ENCODE assay signal across 18 cellular contexts in the genomic region with DNA sequence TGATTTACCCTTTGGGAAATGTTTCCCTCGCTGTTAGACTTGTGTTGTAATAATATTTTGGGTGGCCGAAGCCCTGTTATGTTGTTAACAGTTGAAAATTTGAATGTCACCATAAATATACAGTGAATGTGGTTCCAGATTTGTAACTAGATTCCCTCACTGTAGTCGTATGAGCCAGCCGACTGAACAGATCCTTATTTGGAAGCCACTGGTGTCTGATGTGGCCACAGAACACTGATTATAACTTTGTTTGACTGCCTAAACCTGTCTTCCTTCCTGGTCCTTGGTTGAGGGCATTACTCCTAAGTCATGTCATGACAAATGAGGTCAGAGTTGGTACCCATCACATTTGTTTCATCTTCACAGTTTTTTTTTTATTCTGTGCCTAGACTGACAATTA. TPM values are rescaled to one million over a fixed set of nuclear protein-coding genes. Genes with fewer than 3 reads are reported as not detected.
DNase-seq lines count a peak whose midpoint lies in the region; ATAC-seq, FAIRE-seq and TF ChIP-seq lines count a peak whose summit lies in the region.
"Had no signal": no experiment of that assay in that cellular context is flagged by ENCODE, and none has a peak within 500 bp of the region (broad histone marks: within the 10 kb centered on the region; RNA-seq: fewer than 3 reads in every experiment).

No MANE protein-coding gene starts in this region.

- intact Hi-C loops in HepG2 (cut with micrococcal nuclease; ENCODE audit: unreplicated experiment) (loop anchor here (2.0 to 5.0 kb wide), 2 partner anchors 37 to 93 kb away; no protein-coding TSS in a partner anchor), right lobe of liver (cut with DNase I) (no loop called here), lower leg skin (cut with DNase I; ENCODE audit: low total_unique reads) (no loop called here)

- peaks cover 12% of the 10 kb centered on the region; the same call in 1 of the 2 replicates for H4K20me1 ChIP-seq in HepG2 (ENCODE audit: insufficient read depth, low read length)

- H3K4me3 Mint-ChIP-seq in nephron progenitor cell: peak overlapping the region; percentile 64
- H3K4me3 Mint-ChIP-seq: activated B cell treated with CpG ODN at 0.5 μM for 24 hours had no signal

- TF ChIP-seq RAD21 in HepG2 (CRISPR knock-in tag; IDR thresholded peaks at IDR 0.05): no peak

- CTCF ChIA-PET in HepG2 (lab: Yijun Ruan, JAX; ENCODE audit: low intra/inter-chr PET ratio, low total read pairs): no interaction called here

- H3K4me3 ChIP-seq in HepG2 (replicated peaks in 1 of 3; ENCODE audit: insufficient read depth in 1 of 3, low read depth in 2 of 3, low read length in 3 of 3) (no peak overlapping the region), right lobe of liver (no peak overlapping the region), bronchial epithelial cell (ENCODE audit: low read depth, low read length) (no peak overlapping the region), lower leg skin (ENCODE audit: low read depth, poor library complexity, severe bottlenecking) (no peak overlapping the region)
- H3K4me3 ChIP-seq: gastroesophageal sphincter, testis had no signal

- no peak for TF ChIP-seq CTCF in HepG2 (CRISPR knock-in tag; IDR thresholded peaks at IDR 0.05)
- no peak for TF ChIP-seq CTCF in right lobe of liver (IDR thresholded peaks at IDR 0.05)
- no peak for TF ChIP-seq CTCF in bronchial epithelial cell (IDR thresholded peaks at IDR 0.05; ENCODE audit: insufficient read depth, low read length, severe bottlenecking)
- TF ChIP-seq CTCF in nephron progenitor cell (IDR thresholded peaks at IDR 0.05): no peak
- TF ChIP-seq CTCF in lower leg skin (IDR thresholded peaks at IDR 0.05): no peak

- H3K4me1 Mint-ChIP-seq in nephron progenitor cell: peaks cover 93% of the 10 kb centered on the region
- H3K4me1 Mint-ChIP-seq: activated B cell treated with CpG ODN at 0.5 μM for 24 hours had no signal

- DNase-seq in HepG2 (ENCODE audit: low spot score) (no peak), right lobe of liver (no peak), bronchial epithelial cell (ENCODE audit: low read depth) (peak; percentile 44), nephron progenitor cell (no peak), DMS153 (lab: John Stamatoyannopoulos, UW) (no peak), lower leg skin (ENCODE audit: low spot score in 2 of 2) (no peak)
- DNase-seq: activated B cell treated with CpG ODN at 0.5 μM for 24 hours; COR-L47; effector memory CD4-positive, alpha-beta T cell; MM.1S; NCI-H2081 treated with DMSO at 0.1 percent for 48 hours; NCI-H82; RPMI8226; testis had no signal

- no peak overlapping the region for H3K4me2 ChIP-seq in HepG2 (ENCODE audit: low read depth, low read length)

- TF ChIP-seq EP300 in HepG2 (IDR thresholded peaks at IDR 0.05; ENCODE audit: low read depth in 2 of 2, low read length in 2 of 2): no peak
- no peak for TF ChIP-seq EP300 in HepG2 (CRISPR knock-in tag; IDR thresholded peaks at IDR 0.05; ENCODE audit: borderline replicate concordance)

- H3K9ac ChIP-seq in HepG2 (ENCODE audit: insufficient read depth, low read depth, low read length): no peak overlapping the region
- H3K9ac ChIP-seq: parathyroid adenoma had no signal

- H3K27ac Mint-ChIP-seq in nephron progenitor cell: peak overlapping the region; percentile 96
- H3K27ac Mint-ChIP-seq: activated B cell treated with CpG ODN at 0.5 μM for 24 hours had no signal

- POLR2A ChIA-PET in HepG2 (lab: Yijun Ruan, JAX): no interaction called here

- H3K4me1 ChIP-seq in HepG2 (ENCODE audit: insufficient read depth, low read length) (peaks cover 71% of the 10 kb centered on the region), right lobe of liver (peaks cover 0 to 14% (median 0%) of the 10 kb centered on the region in 4 donors)
- H3K4me1 ChIP-seq: parathyroid adenoma, testis had no signal

- 83% methylated on average over 4 of the region's 4 CpGs for whole genome bisulfite sequencing in HepG2 (ENCODE audit: low lambda C conversion rate)
- 76% methylated on average over 4 of the region's 4 CpGs for WGBS in right lobe of liver (ENCODE audit: insufficient coverage, low coverage, low lambda C conversion rate, missing lambda C conversion rate)
- WGBS in lower leg skin, 2 donors: 36% methylated on average over 4 of the region's 4 CpGs

- H3K9me3 Mint-ChIP-seq in nephron progenitor cell: peaks cover 6% of the 10 kb centered on the region
- H3K9me3 Mint-ChIP-seq: activated B cell treated with CpG ODN at 0.5 μM for 24 hours had no signal

- in situ Hi-C loops in HepG2 (cut with HindIII; ENCODE audit: extremely low pct_ligation_motif_present, low pct_unique_long_range_greater_than_20kb): no loop called here

- ATAC-seq in HepG2 (no peak), right lobe of liver (no peak), HG03460 (IDR thresholded peaks at IDR 0.05; ENCODE audit: unreplicated experiment) (no peak), GM18909 (IDR thresholded peaks at IDR 0.05; ENCODE audit: poor library complexity, unreplicated experiment) (no peak)
- ATAC-seq: gastroesophageal sphincter had no signal

- peaks cover 39% of the 10 kb centered on the region for H3K36me3 Mint-ChIP-seq in nephron progenitor cell (ENCODE audit: low read depth)

- H3K27ac ChIP-seq in HepG2 (ENCODE audit: extremely low read length, insufficient read depth, low read length) (no peak overlapping the region), right lobe of liver (no peak overlapping the region)
- H3K27ac ChIP-seq: parathyroid adenoma, testis had no signal

- no TSS peak for BruUV-seq in HepG2 (replicated peaks; lab: Mats Ljungman, UMichigan)

- H2AFZ ChIP-seq in HepG2 (ENCODE audit: low read length): no peak overlapping the region
- H2AFZ ChIP-seq: parathyroid adenoma had no signal

- peaks cover 3% of the 10 kb centered on the region for H3K27me3 Mint-ChIP-seq in nephron progenitor cell (ENCODE audit: low read depth, poor library complexity)

- H3K36me3 ChIP-seq in HepG2 (replicated peaks in 1 of 2; ENCODE audit: control insufficient read depth in 1 of 2, insufficient read depth in 2 of 2, low read length in 2 of 2) (peaks cover 9 to 31% of the 10 kb centered on the region in 2 experiments), right lobe of liver (no peaks in the 10 kb centered on the region), bronchial epithelial cell (ENCODE audit: control insufficient read depth, insufficient read depth, low read length) (peaks cover 3% of the 10 kb centered on the region)
- H3K36me3 ChIP-seq: gastroesophageal sphincter had no signal

- H3K27me3 ChIP-seq in HepG2 (ENCODE audit: control insufficient read depth in 1 of 2, insufficient read depth in 2 of 2, low read length in 2 of 2): no peaks in the 10 kb centered on the region
- no peaks in the 10 kb centered on the region for H3K27me3 ChIP-seq in right lobe of liver
- no peaks in the 10 kb centered on the region for H3K27me3 ChIP-seq in bronchial epithelial cell (ENCODE audit: control insufficient read depth, insufficient read depth, low read length)
- H3K27me3 ChIP-seq: gastroesophageal sphincter, testis had no signal

- no peaks in the 10 kb centered on the region for H3K9me3 ChIP-seq in HepG2 (ENCODE audit: low read length)
- H3K9me3 ChIP-seq in right lobe of liver: no peaks in the 10 kb centered on the region
- H3K9me3 ChIP-seq: gastroesophageal sphincter, testis had no signal

- peaks cover 100% of the 10 kb centered on the region for H3K79me2 ChIP-seq in HepG2 (ENCODE audit: insufficient read depth, low read length)

- no peak for TF ChIP-seq POLR2A in HepG2 (IDR thresholded peaks at IDR 0.05; ENCODE audit: insufficient read depth in 1 of 2, low read depth in 2 of 2, low read length in 2 of 2)
- no peak for TF ChIP-seq POLR2A in right lobe of liver (IDR thresholded peaks at IDR 0.05)
- TF ChIP-seq POLR2A in lower leg skin (IDR thresholded peaks at IDR 0.05): no peak

- FAIRE-seq in HepG2 (lab: Jason Lieb, UNC) (no peak), bronchial epithelial cell (lab: Jason Lieb, UNC) (no peak)

TF ChIP-seq in HepG2, 621 proteins besides CTCF, POLR2A, EP300 and RAD21:
- TF ChIP-seq RBM22 (optimal IDR thresholded peaks at IDR 0.05; ENCODE audit: low read length): peak; percentile 91
- TF ChIP-seq ZNF563 (CRISPR knock-in tag; IDR thresholded peaks at IDR 0.05): no peak

RNA-seq across cellular contexts. Expression of a gene that starts 45.4 kb away (rescaled TPM):
- total RNA-seq in HepG2 (2016; rRNA removed; fragmentation: Illumina TruSeq; extraction: Trizol): 91.0 and 108 TPM in 2 replicates
- 18.3 and 18.7 TPM in 2 replicates for total RNA-seq in HepG2 (2016; cell fraction: cytosol; rRNA removed; fragmentation: Illumina TruSeq; extraction: Trizol; ENCODE audit: low read depth)
- 92.8 and 93.3 TPM in 2 replicates for total RNA-seq in HepG2 (2016; cell fraction: insoluble cytoplasmic fraction; rRNA removed; fragmentation: Illumina TruSeq; extraction: Trizol)
- total RNA-seq in HepG2 (2016; cell fraction: membrane; rRNA removed; fragmentation: Illumina TruSeq; extraction: Trizol): 49.6 and 53.1 TPM in 2 replicates
- total RNA-seq in HepG2 (2016; cell fraction: nucleus; rRNA removed; fragmentation: Illumina TruSeq; extraction: Trizol): 71.2 and 71.8 TPM in 2 replicates
- 54.6 and 59.5 TPM in 2 replicates for polyA plus RNA-seq in HepG2 (2011; rRNA removed)
- 43.4 and 52.7 TPM in 2 replicates for polyA plus RNA-seq in HepG2 (2011; cell fraction: cytosol; rRNA removed)
- 55.8 and 69.5 TPM in 2 replicates for polyA plus RNA-seq in HepG2 (2011; cell fraction: nucleus; rRNA removed)
- 49.5 and 56.9 TPM in 2 replicates for polyA plus RNA-seq in HepG2 (2012)
- 10.2 and 10.9 TPM in 2 replicates for polyA plus RNA-seq in HepG2 (2016; cell fraction: cytosol; fragmentation: Illumina TruSeq; extraction: Trizol; ENCODE audit: low read depth)
- polyA plus RNA-seq in HepG2 (2016; cell fraction: insoluble cytoplasmic fraction; fragmentation: Illumina TruSeq; extraction: Trizol; ENCODE audit: low read depth): 81.7 and 83.7 TPM in 2 replicates
- 22.9 and 23.0 TPM in 2 replicates for polyA plus RNA-seq in HepG2 (2016; cell fraction: membrane; fragmentation: Illumina TruSeq; extraction: Trizol; ENCODE audit: low read depth)
- 74.1 and 74.4 TPM in 2 replicates for polyA plus RNA-seq in HepG2 (2016; cell fraction: nucleus; fragmentation: Illumina TruSeq; extraction: Trizol; ENCODE audit: insufficient read depth, low read depth)
- 196 and 205 TPM in 2 replicates for polyA minus RNA-seq in HepG2 (2011; rRNA and poly(A)+ RNA removed; ENCODE audit: low replicate concordance)
- 79.4 and 97.8 TPM in 2 replicates for polyA minus RNA-seq in HepG2 (2011; cell fraction: cytosol; rRNA and poly(A)+ RNA removed)
- polyA minus RNA-seq in HepG2 (2011; cell fraction: nucleus; rRNA and poly(A)+ RNA removed): 115 and 136 TPM in 2 replicates
- total RNA-seq in right lobe of liver: 10 to 100 TPM; 17.9 to 60.5 (median 36.3) TPM
- total RNA-seq in bronchial epithelial cell: 151 and 152 TPM in 2 replicates
- 100 to 1,000 TPM; 164 to 241 (median 211) TPM for total RNA-seq in lower leg skin
- total RNA-seq: activated B cell treated with CpG ODN at 0.5 μM for 24 hours had no signal
